ENCODE assay signal across 8 cellular contexts in genomic region chr1:204286323-204286714, GRCh38.
DNase-seq lines count a peak whose midpoint lies in the region; ATAC-seq and TF ChIP-seq lines count a peak whose summit lies in the region.

No MANE protein-coding gene starts in this region.

- no peak overlapping the region for H2BK120ac ChIP-seq in mesendoderm (ENCODE audit: low read depth, low read length)

- no peak overlapping the region for H3K4me2 ChIP-seq in mesendoderm (ENCODE audit: low read length)

- no CpG with 5 or more reads among the region's 5 CpGs for WGBS in mesendoderm (ENCODE audit: extremely low coverage, insufficient coverage, low lambda C conversion rate)

- no peak overlapping the region for H2BK5ac ChIP-seq in mesendoderm (ENCODE audit: low read length)

- H3K27ac ChIP-seq in mesendoderm (ENCODE audit: low read depth, low read length), result no peak overlapping the region

- H3K4me3 Mint-ChIP-seq in stimulated activated naive CD8-positive, alpha-beta T cell treated with anti-CD3 and anti-CD28 coated beads, Interleukin-15, Interleukin-2, amounts not matched to agents 100 ng/mL and 50 ng/mL, for 24 hours, result peak overlapping the region; percentile 11
- H3K4me3 Mint-ChIP-seq in stimulated activated naive CD8-positive, alpha-beta T cell treated with anti-CD3 and anti-CD28 coated beads, Interleukin-15, amount 100 ng/mL, for 72 hours, result peak overlapping the region in 1 of 2 donors; percentile 42
- H3K4me3 Mint-ChIP-seq in activated B cell treated with CpG ODN at 0.5 μM for 24 hours, result no peak overlapping the region

- POLR2A ChIA-PET in activated B cell treated with CpG ODN at 0.5 μM for 24 hours (lab: Charles Lee), result interaction anchor here (0.6 kb wide), 1 partner anchor 1283 kb away, joined by 3 read pairs; no protein-coding TSS in a partner anchor

- CTCF ChIA-PET in activated B cell treated with CpG ODN at 0.5 μM for 24 hours (lab: Charles Lee), result interaction anchor here (1.1 kb wide), 1 partner anchor 27 kb away, joined by 3 read pairs; no protein-coding TSS in a partner anchor

- no peak overlapping the region for H2BK15ac ChIP-seq in mesendoderm (replicated peaks; ENCODE audit: low read depth)

- no peak overlapping the region for H3K27ac Mint-ChIP-seq in stimulated activated naive CD8-positive, alpha-beta T cell treated with anti-CD3 and anti-CD28 coated beads, Interleukin-15, Interleukin-2, amounts not matched to agents 100 ng/mL and 50 ng/mL, for 24 hours
- no peak overlapping the region for H3K27ac Mint-ChIP-seq in stimulated activated naive CD8-positive, alpha-beta T cell treated with anti-CD3 and anti-CD28 coated beads, Interleukin-15, amount 100 ng/mL, for 72 hours
- H3K27ac Mint-ChIP-seq in activated B cell treated with CpG ODN at 0.5 μM for 24 hours, result peak overlapping the region; percentile 86

- H3K9me3 Mint-ChIP-seq in stimulated activated naive CD8-positive, alpha-beta T cell treated with anti-CD3 and anti-CD28 coated beads, Interleukin-15, Interleukin-2, amounts not matched to agents 100 ng/mL and 50 ng/mL, for 24 hours, result no peaks in the 10 kb centered on the region
- H3K9me3 Mint-ChIP-seq in stimulated activated naive CD8-positive, alpha-beta T cell treated with anti-CD3 and anti-CD28 coated beads, Interleukin-15, amount 100 ng/mL, for 72 hours, result no peaks in the 10 kb centered on the region
- no peaks in the 10 kb centered on the region for H3K9me3 Mint-ChIP-seq in activated B cell treated with CpG ODN at 0.5 μM for 24 hours

- no peaks in the 10 kb centered on the region for H3K27me3 ChIP-seq in mesendoderm (ENCODE audit: insufficient read depth, low read length, poor library complexity)
- no peaks in the 10 kb centered on the region for H3K27me3 ChIP-seq in H7 (ENCODE audit: control insufficient read depth, insufficient read depth, low read length)

- intact Hi-C loops in activated B cell treated with CpG ODN at 0.5 μM for 24 hours (cut with micrococcal nuclease), result loop anchor here (5.0 kb wide), 1 partner anchor 221 kb away; no protein-coding TSS in a partner anchor

- no peaks in the 10 kb centered on the region for H3K36me3 ChIP-seq in mesendoderm (ENCODE audit: control insufficient read depth, insufficient read depth, low read length)
- no peaks in the 10 kb centered on the region for H3K36me3 ChIP-seq in H7 (replicated peaks; ENCODE audit: control insufficient read depth, insufficient read depth, low read length)

- H4K8ac ChIP-seq in mesendoderm (ENCODE audit: low read depth, low read length), result no peak overlapping the region

- H3K79me1 ChIP-seq in mesendoderm (ENCODE audit: low read length), result peaks cover 8% of the 10 kb centered on the region

- no peak overlapping the region for H3K18ac ChIP-seq in mesendoderm (ENCODE audit: low read length)

- H3K4me3 ChIP-seq in mesendoderm (ENCODE audit: low read length), result no peak overlapping the region
- no peak overlapping the region for H3K4me3 ChIP-seq in H7 (ENCODE audit: insufficient read depth, low read depth, low read length)

- peaks cover 24% of the 10 kb centered on the region for H3K4me1 ChIP-seq in mesendoderm (ENCODE audit: control insufficient read depth, low read depth, low read length)

- TF ChIP-seq CTCF in activated B cell treated with CpG ODN at 0.5 μM for 24 hours (IDR thresholded peaks at IDR 0.05), result no peak

- H3K27me3 Mint-ChIP-seq in stimulated activated naive CD8-positive, alpha-beta T cell treated with anti-CD3 and anti-CD28 coated beads, Interleukin-15, Interleukin-2, amounts not matched to agents 100 ng/mL and 50 ng/mL, for 24 hours, result peaks cover 8% of the 10 kb centered on the region
- H3K27me3 Mint-ChIP-seq in stimulated activated naive CD8-positive, alpha-beta T cell treated with anti-CD3 and anti-CD28 coated beads, Interleukin-15, amount 100 ng/mL, for 72 hours, result peaks cover 16% of the 10 kb centered on the region
- peaks cover 21% of the 10 kb centered on the region for H3K27me3 Mint-ChIP-seq in activated B cell treated with CpG ODN at 0.5 μM for 24 hours

- DNase-seq in stimulated activated naive CD8-positive, alpha-beta T cell treated with anti-CD3 and anti-CD28 coated beads, Interleukin-15, amount 100 ng/mL, for 72 hours, result no peak
- DNase-seq in activated B cell treated with CpG ODN at 0.5 μM for 24 hours (no peak), mesendoderm (no peak), SIG-M5 (lab: John Stamatoyannopoulos, UW) (no peak), MV-4-11 (lab: John Stamatoyannopoulos, UW) (no peak), H7 (no peak)

- no peak overlapping the region for H3K56ac ChIP-seq in mesendoderm (ENCODE audit: low read length)

- peak overlapping the region; percentile 57 for H2AK5ac ChIP-seq in mesendoderm (ENCODE audit: low read length)

- no peak overlapping the region for H3K23ac ChIP-seq in mesendoderm (ENCODE audit: low read length)

- H3K9ac ChIP-seq in mesendoderm (ENCODE audit: low read length), result no peak overlapping the region

- no peaks in the 10 kb centered on the region for H3K36me3 Mint-ChIP-seq in stimulated activated naive CD8-positive, alpha-beta T cell treated with anti-CD3 and anti-CD28 coated beads, Interleukin-15, Interleukin-2, amounts not matched to agents 100 ng/mL and 50 ng/mL, for 24 hours (ENCODE audit: low read depth)
- no peaks in the 10 kb centered on the region for H3K36me3 Mint-ChIP-seq in activated B cell treated with CpG ODN at 0.5 μM for 24 hours (ENCODE audit: low read depth)

- ATAC-seq in stimulated activated naive CD8-positive, alpha-beta T cell treated with anti-CD3 and anti-CD28 coated beads, Interleukin-15, amount 100 ng/mL, for 72 hours, result no peak
- no peak for ATAC-seq in activated B cell treated with CpG ODN at 0.5 μM for 24 hours (ENCODE audit: low read depth)
- ATAC-seq in GM21528 (IDR thresholded peaks at IDR 0.05; ENCODE audit: low FRiP score, unreplicated experiment), result no peak

- peaks cover 4% of the 10 kb centered on the region for H3K79me2 ChIP-seq in mesendoderm (ENCODE audit: control insufficient read depth, insufficient read depth, low read length)

- no peak overlapping the region for H3K4ac ChIP-seq in mesendoderm (ENCODE audit: low read depth, low read length)

- H3K4me1 Mint-ChIP-seq in stimulated activated naive CD8-positive, alpha-beta T cell treated with anti-CD3 and anti-CD28 coated beads, Interleukin-15, Interleukin-2, amounts not matched to agents 100 ng/mL and 50 ng/mL, for 24 hours (ENCODE audit: low read depth), result peaks cover 29% of the 10 kb centered on the region
- H3K4me1 Mint-ChIP-seq in stimulated activated naive CD8-positive, alpha-beta T cell treated with anti-CD3 and anti-CD28 coated beads, Interleukin-15, amount 100 ng/mL, for 72 hours, result peaks cover 28% of the 10 kb centered on the region
- H3K4me1 Mint-ChIP-seq in activated B cell treated with CpG ODN at 0.5 μM for 24 hours, result peaks cover 19% of the 10 kb centered on the region

- no peak overlapping the region for H4K5ac ChIP-seq in mesendoderm (ENCODE audit: low read length)
